Comparison of ENCODE assay signal across 9 cellular contexts in genomic region chr11:2987881-2988280, GRCh38. TPM values are rescaled to one million over a fixed set of nuclear protein-coding genes. Genes with fewer than 3 reads are reported as not detected.
DNase-seq lines count a peak whose midpoint lies in the region; ATAC-seq and TF ChIP-seq lines count a peak whose summit lies in the region.
"Had no signal": no experiment of that assay in that cellular context is flagged by ENCODE, and none has a peak within 500 bp of the region (broad histone marks: within the 10 kb centered on the region; RNA-seq: fewer than 3 reads in every experiment).

No MANE protein-coding gene starts in this region.

- POLR2A ChIA-PET in activated naive CD8-positive, alpha-beta T cell treated with anti-CD3 and anti-CD28 coated beads, Interleukin-2, amount 10 ng/mL, durations not matched to agents 7 days and 5 days (lab: Charles Lee) = interaction anchor here (1.7 to 8.5 kb wide), 2 partner anchors 24 to 69 kb away, joined by 6 to 303 read pairs; partner anchors contain the start of gene CARS1

- H3K27me3 Mint-ChIP-seq in activated naive CD8-positive, alpha-beta T cell treated with anti-CD3 and anti-CD28 coated beads, Interleukin-2, amount 10 ng/mL, durations not matched to agents 7 days and 5 days = no peaks in the 10 kb centered on the region
- H3K27me3 Mint-ChIP-seq in memory B cell = no peaks in the 10 kb centered on the region

- ATAC-seq in activated CD4-positive, CD25-positive, alpha-beta regulatory T cell treated with anti-CD3 and anti-CD28 coated beads, Interleukin-2, amount 50 U/mL, for 24 hours = peak; percentile 9
- peak; percentile 14 for ATAC-seq in activated naive CD8-positive, alpha-beta T cell treated with anti-CD3 and anti-CD28 coated beads, Interleukin-2, amount 10 ng/mL, durations not matched to agents 7 days and 5 days (ENCODE audit: low read depth)
- no peak for ATAC-seq in memory B cell (ENCODE audit: low read depth)

- H3K27me3 ChIP-seq in suprapubic skin = no peaks in the 10 kb centered on the region
- H3K27me3 ChIP-seq: MG63 had no signal

- no peak for TF ChIP-seq CTCF in suprapubic skin (IDR thresholded peaks at IDR 0.05)

- H3K36me3 ChIP-seq in suprapubic skin = no peaks in the 10 kb centered on the region

- no peaks in the 10 kb centered on the region for H3K9me3 ChIP-seq in suprapubic skin
- H3K9me3 ChIP-seq: MG63 had no signal

- no peaks in the 10 kb centered on the region for H3K9me3 Mint-ChIP-seq in activated naive CD8-positive, alpha-beta T cell treated with anti-CD3 and anti-CD28 coated beads, Interleukin-2, amount 10 ng/mL, durations not matched to agents 7 days and 5 days
- no peaks in the 10 kb centered on the region for H3K9me3 Mint-ChIP-seq in memory B cell

- peak overlapping the region; percentile 98 for H3K27ac Mint-ChIP-seq in activated naive CD8-positive, alpha-beta T cell treated with anti-CD3 and anti-CD28 coated beads, Interleukin-2, amount 10 ng/mL, durations not matched to agents 7 days and 5 days
- H3K27ac Mint-ChIP-seq in memory B cell = peak overlapping the region; percentile 5

- peak overlapping the region; percentile 94 for H3K4me3 ChIP-seq in suprapubic skin
- H3K4me3 ChIP-seq: MG63 had no signal

- peak overlapping the region; percentile 49 for H3K27ac ChIP-seq in suprapubic skin

- WGBS in suprapubic skin = 29% methylated on average over 5 of the region's 5 CpGs

- H3K4me1 ChIP-seq in suprapubic skin = peaks cover 53% of the 10 kb centered on the region

- H3K4me1 Mint-ChIP-seq in activated naive CD8-positive, alpha-beta T cell treated with anti-CD3 and anti-CD28 coated beads, Interleukin-2, amount 10 ng/mL, durations not matched to agents 7 days and 5 days = peaks cover 33% of the 10 kb centered on the region
- peaks cover 37% of the 10 kb centered on the region for H3K4me1 Mint-ChIP-seq in memory B cell

- TF ChIP-seq EP300 in suprapubic skin (IDR thresholded peaks at IDR 0.05) = no peak

- peak overlapping the region; percentile 96 for H3K4me3 Mint-ChIP-seq in activated naive CD8-positive, alpha-beta T cell treated with anti-CD3 and anti-CD28 coated beads, Interleukin-2, amount 10 ng/mL, durations not matched to agents 7 days and 5 days
- H3K4me3 Mint-ChIP-seq in memory B cell = peak overlapping the region; percentile 48

- H3K36me3 Mint-ChIP-seq in activated naive CD8-positive, alpha-beta T cell treated with anti-CD3 and anti-CD28 coated beads, Interleukin-2, amount 10 ng/mL, durations not matched to agents 7 days and 5 days = peaks cover 36% of the 10 kb centered on the region
- peaks cover 7% of the 10 kb centered on the region for H3K36me3 Mint-ChIP-seq in memory B cell

- DNase-seq in activated CD4-positive, CD25-positive, alpha-beta regulatory T cell treated with anti-CD3 and anti-CD28 coated beads, Interleukin-2, amount 50 U/mL, for 72 hours = no peak
- no peak for DNase-seq in activated naive CD8-positive, alpha-beta T cell treated with anti-CD3 and anti-CD28 coated beads, Interleukin-2, amount 10 ng/mL, durations not matched to agents 7 days and 5 days
- DNase-seq in memory B cell (ENCODE audit: low spot score in 2 of 2) = no peak
- DNase-seq in suprapubic skin (ENCODE audit: low spot score in 2 of 2) = no peak
- DNase-seq in NCI-H146 treated with DMSO at 0.1 percent for 48 hours (lab: John Stamatoyannopoulos, UW; ENCODE audit: unreplicated experiment) = no peak
- no peak for DNase-seq in kidney glomerular epithelial cell (lab: John Stamatoyannopoulos, UW)
- no peak for DNase-seq in pons (ENCODE audit: low spot score)
- DNase-seq: MG63 had no signal

- no peak for TF ChIP-seq POLR2A in suprapubic skin (IDR thresholded peaks at IDR 0.05)

RNA-seq across cellular contexts. Expression of gene NAP1L4, which starts 4.2 kb away (rescaled TPM):
- 100 to 1,000 TPM; 346 to 363 TPM for total RNA-seq in activated naive CD8-positive, alpha-beta T cell treated with anti-CD3 and anti-CD28 coated beads, Interleukin-2, amount 10 ng/mL, durations not matched to agents 7 days and 5 days
- 100 to 1,000 TPM in 2 of 4 donors, 10 to 100 TPM in 2; 70.7 to 150 (median 97.5) TPM for total RNA-seq in suprapubic skin

RNA-seq across cellular contexts. Expression of gene PHLDA2, which starts 58.7 kb away (rescaled TPM):
- total RNA-seq in activated naive CD8-positive, alpha-beta T cell treated with anti-CD3 and anti-CD28 coated beads, Interleukin-2, amount 10 ng/mL, durations not matched to agents 7 days and 5 days = under 1 TPM; 0.55 to 0.65 TPM
- total RNA-seq in suprapubic skin = 10 to 100 TPM in 3 of 4 donors, 1 to 10 TPM in 1; 7.0 to 26.4 (median 18.2) TPM

Comparison
In these comparisons a context has a peak if more than half of its experiments do, and no peak if none do; other contexts are left out.
1. RNA of gene PHLDA2, which starts 58.7 kb away (total RNA-seq): 7.0 to 26.4 TPM in suprapubic skin; 0.55 to 0.65 TPM in activated naive CD8-positive, alpha-beta T cell treated with anti-CD3 and anti-CD28 coated beads, Interleukin-2, amount 10 ng/mL, durations not matched to agents 7 days and 5 days; every median in the first group is over 4 times any median in the second.